In genomic region chr12:105214141-105214540, GRCh38 we compare ENCODE assay signal across 17 cellular contexts. TPM values are rescaled to one million over a fixed set of nuclear protein-coding genes. Genes with fewer than 3 reads are reported as not detected.
DNase-seq lines count a peak whose midpoint lies in the region; ATAC-seq, FAIRE-seq and TF ChIP-seq lines count a peak whose summit lies in the region.
"Had no signal": no experiment of that assay in that cellular context is flagged by ENCODE, and none has a peak within 500 bp of the region (broad histone marks: within the 10 kb centered on the region; RNA-seq: fewer than 3 reads in every experiment).

No MANE protein-coding gene starts in this region.

- no peaks in the 10 kb centered on the region for H3K9me3 Mint-ChIP-seq in astrocyte (ENCODE audit: unreplicated experiment)
- H3K9me3 Mint-ChIP-seq: activated T-helper 1 cell treated with anti-CD3 and anti-CD28 coated beads, Interleukin-12 subunit alpha, Interleukin-12 subunit beta, Interleukin-2, Interleukin-4 antibody, amounts not matched to agents 30 ng/mL and 10 ng/mL and 1 ng/mL, durations not matched to agents 14 hours and 24 hours and 36 hours; naive thymus-derived CD4-positive, alpha-beta T cell had no signal

- H2AFZ ChIP-seq in astrocyte (ENCODE audit: low read depth, low read length) = no peak overlapping the region
- H2AFZ ChIP-seq in keratinocyte (ENCODE audit: control insufficient read depth, low read length) = no peak overlapping the region

- H4K20me1 ChIP-seq in astrocyte (ENCODE audit: insufficient read depth, low read length) (peaks cover 5% of the 10 kb centered on the region), keratinocyte (ENCODE audit: control insufficient read depth, extremely low read depth, insufficient read depth, low read length) (no peaks in the 10 kb centered on the region)

- H3K4me1 Mint-ChIP-seq in astrocyte (ENCODE audit: low read depth, unreplicated experiment) = peaks cover 28% of the 10 kb centered on the region

- H3K36me3 ChIP-seq in astrocyte (ENCODE audit: insufficient read depth, low read length) (peaks cover 25% of the 10 kb centered on the region), keratinocyte (ENCODE audit: control insufficient read depth in 2 of 2, extremely low read depth in 1 of 2, insufficient read depth in 2 of 2, low read length in 2 of 2) (peaks cover 8 to 14% of the 10 kb centered on the region in 2 experiments), lower lobe of right lung (peaks cover 85% of the 10 kb centered on the region)

- ATAC-seq in GM21723 (IDR thresholded peaks at IDR 0.05; ENCODE audit: unreplicated experiment) = no peak
- ATAC-seq in lower lobe of right lung = no peak
- ATAC-seq: naive thymus-derived CD4-positive, alpha-beta T cell; T-helper 17 cell; upper lobe of right lung had no signal

- no peak for FAIRE-seq in astrocyte (lab: Jason Lieb, UNC)
- FAIRE-seq in keratinocyte (lab: Jason Lieb, UNC) = no peak
- no peak for FAIRE-seq in urothelium cell line (lab: Jason Lieb, UNC)
- FAIRE-seq: kidney had no signal

- H3K4me1 ChIP-seq in astrocyte (ENCODE audit: insufficient read depth, low read length) (peaks cover 20% of the 10 kb centered on the region), keratinocyte (ENCODE audit: control insufficient read depth, extremely low read depth, insufficient read depth, low read length) (peaks cover 21% of the 10 kb centered on the region), lower lobe of right lung (peaks cover 9% of the 10 kb centered on the region)

- H3K27ac Mint-ChIP-seq in astrocyte (ENCODE audit: unreplicated experiment) = peak overlapping the region; percentile 81
- H3K27ac Mint-ChIP-seq: activated T-helper 1 cell treated with anti-CD3 and anti-CD28 coated beads, Interleukin-12 subunit alpha, Interleukin-12 subunit beta, Interleukin-2, Interleukin-4 antibody, amounts not matched to agents 30 ng/mL and 10 ng/mL and 1 ng/mL, durations not matched to agents 14 hours and 24 hours and 36 hours; T-helper 17 cell had no signal

- no peak overlapping the region for H3K4me3 Mint-ChIP-seq in astrocyte (ENCODE audit: unreplicated experiment)
- H3K4me3 Mint-ChIP-seq: activated T-helper 1 cell treated with anti-CD3 and anti-CD28 coated beads, Interleukin-12 subunit alpha, Interleukin-12 subunit beta, Interleukin-2, Interleukin-4 antibody, amounts not matched to agents 30 ng/mL and 10 ng/mL and 1 ng/mL, durations not matched to agents 14 hours and 24 hours and 36 hours; naive thymus-derived CD4-positive, alpha-beta T cell; T-helper 17 cell had no signal

- TF ChIP-seq CTCF in astrocyte (IDR thresholded peaks at IDR 0.05; ENCODE audit: insufficient read depth, low read depth, low read length) (no peak), keratinocyte (optimal IDR thresholded peaks at IDR 0.05 in 1 of 3, IDR thresholded peaks at IDR 0.05 in 1 of 3, conservative IDR thresholded peaks at IDR 0.05 in 1 of 3; ENCODE audit: extremely low read depth in 1 of 3, insufficient read depth in 2 of 3, low read length in 3 of 3) (no peak), lower lobe of right lung (IDR thresholded peaks at IDR 0.05) (no peak)

- no peaks in the 10 kb centered on the region for H3K9me3 ChIP-seq in astrocyte (ENCODE audit: insufficient read depth, low read depth, low read length)
- H3K9me3 ChIP-seq in keratinocyte (ENCODE audit: control insufficient read depth, low read depth, low read length) = no peaks in the 10 kb centered on the region
- H3K9me3 ChIP-seq in lower lobe of right lung = no peaks in the 10 kb centered on the region
- H3K9me3 ChIP-seq: upper lobe of right lung had no signal

- H3K9me1 ChIP-seq in keratinocyte (ENCODE audit: control insufficient read depth, extremely low read depth, insufficient read depth, low read length) = no peaks in the 10 kb centered on the region

- intact Hi-C loops in lower lobe of right lung (cut with DNase I) = no loop called here

- H3K9ac ChIP-seq in astrocyte (ENCODE audit: low read length) (no peak overlapping the region), keratinocyte (ENCODE audit: control insufficient read depth, extremely low read depth, insufficient read depth, low read length) (peak overlapping the region; percentile 43)

- H3K4me3 ChIP-seq in astrocyte (ENCODE audit: insufficient read depth, low read depth, low read length) = no peak overlapping the region
- H3K4me3 ChIP-seq in keratinocyte (ENCODE audit: control insufficient read depth in 2 of 3, extremely low read depth in 1 of 3, insufficient read depth in 2 of 3, low read depth in 1 of 3, low read length in 3 of 3) = no peak overlapping the region
- H3K4me3 ChIP-seq in lower lobe of right lung = no peak overlapping the region
- H3K4me3 ChIP-seq: upper lobe of right lung had no signal

- dilution Hi-C loops in keratinocyte (cut with MboI; ENCODE audit: extremely low pct_ligation_motif_present, low sequenced_read_pairs) = no loop called here

- H3K4me2 ChIP-seq in astrocyte (ENCODE audit: low read length) = no peak overlapping the region
- peak overlapping the region; percentile 50 for H3K4me2 ChIP-seq in keratinocyte (ENCODE audit: control insufficient read depth, extremely low read depth, insufficient read depth, low read depth, low read length)

- peak overlapping the region; percentile 35 for H3K27ac ChIP-seq in astrocyte (ENCODE audit: low read depth, low read length)
- peak overlapping the region; percentile 72 for H3K27ac ChIP-seq in keratinocyte (ENCODE audit: control insufficient read depth, insufficient read depth, low read length)
- no peak overlapping the region for H3K27ac ChIP-seq in lower lobe of right lung
- H3K27ac ChIP-seq: upper lobe of right lung had no signal

- H3K79me2 ChIP-seq in astrocyte (ENCODE audit: insufficient read depth, low read length) = peaks cover 8% of the 10 kb centered on the region
- no peaks in the 10 kb centered on the region for H3K79me2 ChIP-seq in keratinocyte (ENCODE audit: control insufficient read depth, insufficient read depth, low read length)

- no peaks in the 10 kb centered on the region for H3K27me3 ChIP-seq in astrocyte (ENCODE audit: insufficient read depth, low read length)
- H3K27me3 ChIP-seq in keratinocyte (ENCODE audit: control insufficient read depth, extremely low read depth, insufficient read depth, low read length) = no peaks in the 10 kb centered on the region
- no peaks in the 10 kb centered on the region for H3K27me3 ChIP-seq in lower lobe of right lung (ENCODE audit: low read depth)
- H3K27me3 ChIP-seq: upper lobe of right lung had no signal

- peaks cover 27% of the 10 kb centered on the region for H3K36me3 Mint-ChIP-seq in astrocyte (ENCODE audit: low read depth, unreplicated experiment)

- no peaks in the 10 kb centered on the region for H3K27me3 Mint-ChIP-seq in astrocyte (ENCODE audit: low read depth, unreplicated experiment)
- H3K27me3 Mint-ChIP-seq: naive thymus-derived CD4-positive, alpha-beta T cell; T-helper 17 cell had no signal

- DNase-seq in HS-27A (ENCODE audit: low read depth) = peak; percentile 2
- peak; percentile 32 for DNase-seq in astrocyte (ENCODE audit: low read depth)
- no peak for DNase-seq in keratinocyte (ENCODE audit: low read depth, low spot score)
- DNase-seq in stromal cell of bone marrow (ENCODE audit: low read depth) = peak; percentile 95
- DNase-seq in urothelium cell line (ENCODE audit: low spot score) = no peak
- DNase-seq in lower lobe of right lung = no peak
- DNase-seq: activated CD4-positive, alpha-beta T cell treated with anti-CD3 and anti-CD28 coated beads, Interleukin-2, amount 50 U/mL, for 4 hours; amygdala; naive thymus-derived CD4-positive, alpha-beta T cell; NCI-H1417 treated with DMSO at 0.1 percent for 48 hours; NCI-H446; stimulated activated CD4-positive, alpha-beta T cell treated with anti-CD3 and anti-CD28 coated beads, Interleukin-2, amount 100 ng/mL, for 48 hours; T-helper 17 cell; upper lobe of right lung had no signal

RNA-seq across cellular contexts. Expression of gene APPL2, which starts 21.8 kb away (rescaled TPM):
- total RNA-seq in astrocyte (16.6 and 17.7 TPM in 2 replicates), lower lobe of right lung (34.0 TPM)
- polyA plus RNA-seq in keratinocyte = 16.2 to 26.1 TPM (median 22.2 TPM) in 3 replicates
- 94.4 TPM for polyA plus RNA-seq in keratinocyte (2011; ENCODE audit: low read depth)
- polyA plus RNA-seq in keratinocyte (2011; cell fraction: cytosol; rRNA removed) = 15.9 and 18.4 TPM in 2 replicates
- 36.4 and 43.4 TPM in 2 replicates for polyA plus RNA-seq in keratinocyte (2011; cell fraction: nucleus; rRNA removed)
- polyA plus RNA-seq in keratinocyte (2012; ENCODE audit: low replicate concordance) = 13.3 and 45.4 TPM in 2 replicates
- 6.3 to 24.5 TPM (median 14.3 TPM) in 3 replicates for polyA minus RNA-seq in keratinocyte
- 14.8 TPM for polyA minus RNA-seq in keratinocyte (2011; cell fraction: cytosol; rRNA and poly(A)+ RNA removed)
- 14.1 and 23.2 TPM in 2 replicates for polyA minus RNA-seq in keratinocyte (2011; cell fraction: nucleus; rRNA and poly(A)+ RNA removed)

Comparison
In these comparisons a context has a peak if more than half of its experiments do, and no peak if none do; other contexts are left out.
1. DNase-seq: peak in HS-27A (single experiment), astrocyte (single experiment) and stromal cell of bone marrow (single experiment); none in keratinocyte (single experiment), urothelium cell line (single experiment) and lower lobe of right lung (single experiment).